16 cellular contexts compared by ENCODE assay signal in genomic region chr10:118958559-118958958, GRCh38.
A peak's percentile ranks its signal among the peaks of the same experiment; 100 is the strongest.
DNase-seq lines count a peak whose midpoint lies in the region; ATAC-seq, FAIRE-seq and TF ChIP-seq lines count a peak whose summit lies in the region.
"Had no signal": no experiment of that assay in that cellular context is flagged by ENCODE, and none has a peak within 500 bp of the region (broad histone marks: within the 10 kb centered on the region; RNA-seq: fewer than 3 reads in every experiment).

No MANE protein-coding gene starts in this region.

- no peak for TF ChIP-seq EP300 in A549 (IDR thresholded peaks at IDR 0.05)

- peaks cover 16% of the 10 kb centered on the region for H3K4me1 Mint-ChIP-seq in Caco-2 (ENCODE audit: low read depth, unreplicated experiment)
- peaks cover 3% of the 10 kb centered on the region for H3K4me1 Mint-ChIP-seq in progenitor cell of endocrine pancreas (ENCODE audit: low read depth)

- H3K27me3 Mint-ChIP-seq in Caco-2 (ENCODE audit: insufficient read depth, unreplicated experiment) (no peaks in the 10 kb centered on the region), progenitor cell of endocrine pancreas (no peaks in the 10 kb centered on the region)

- ATAC-seq in A549 = no peak
- ATAC-seq: CD8-positive, alpha-beta T cell had no signal

- TF ChIP-seq CTCF in A549 (IDR thresholded peaks at IDR 0.05) (no peak), Caco-2 (IDR thresholded peaks at IDR 0.05; ENCODE audit: insufficient read depth in 1 of 2, low read depth in 1 of 2, low read length in 1 of 2, severe bottlenecking in 1 of 2, unreplicated experiment in 1 of 2) (no peak), RWPE1 (conservative IDR thresholded peaks at IDR 0.05; ENCODE audit: low read depth) (no peak), progenitor cell of endocrine pancreas (IDR thresholded peaks at IDR 0.05; ENCODE audit: unreplicated experiment) (no peak), A673 (conservative IDR thresholded peaks at IDR 0.05; ENCODE audit: low read depth, low read length) (no peak)

- no TSS peak for BruUV-seq in Caco-2 (replicated peaks; lab: Mats Ljungman, UMichigan)
- BruUV-seq in A673 (replicated peaks; lab: Mats Ljungman, UMichigan) = no TSS peak

- no peak for TF ChIP-seq POLR2A in A549 (IDR thresholded peaks at IDR 0.05; ENCODE audit: low read length)

- 93% methylated on average over 5 of the region's 5 CpGs for WGBS in A549 (ENCODE audit: missing lambda C conversion rate)

- H3K9me3 Mint-ChIP-seq in Caco-2 (ENCODE audit: unreplicated experiment) = no peaks in the 10 kb centered on the region
- no peaks in the 10 kb centered on the region for H3K9me3 Mint-ChIP-seq in progenitor cell of endocrine pancreas (ENCODE audit: low read depth)
- H3K9me3 Mint-ChIP-seq: CD8-positive, alpha-beta T cell had no signal

- H3K9me3 ChIP-seq in A549 (no peaks in the 10 kb centered on the region), Caco-2 (no peaks in the 10 kb centered on the region), A673 (ENCODE audit: low read depth, low read length, poor library complexity, severe bottlenecking) (no peaks in the 10 kb centered on the region)
- H3K9me3 ChIP-seq: BE2C, HAP-1, SJCRH30 had no signal

- no peaks in the 10 kb centered on the region for H3K36me3 Mint-ChIP-seq in Caco-2 (ENCODE audit: insufficient read depth, unreplicated experiment)
- H3K36me3 Mint-ChIP-seq in progenitor cell of endocrine pancreas (ENCODE audit: insufficient read depth) = no peaks in the 10 kb centered on the region
- H3K36me3 Mint-ChIP-seq: CD8-positive, alpha-beta T cell had no signal

- H3K4me2 ChIP-seq in A549 = peak overlapping the region; percentile 72

- CTCF ChIA-PET in A549 (lab: Yijun Ruan, JAX) (no interaction called here), Caco-2 (lab: Charles Lee) (no interaction called here), RWPE1 (lab: Yijun Ruan, JAX) (no interaction called here), A673 (lab: Charles Lee) (no interaction called here)

- POLR2A ChIA-PET in A549 (lab: Yijun Ruan, JAX) = no interaction called here
- POLR2A ChIA-PET in Caco-2 (lab: Charles Lee) = interaction anchor here (0.6 kb wide), 1 partner anchor 11 kb away, joined by 4 read pairs; no protein-coding TSS in a partner anchor
- POLR2A ChIA-PET in RWPE1 (lab: Yijun Ruan, JAX; ENCODE audit: low non-redundant PET) = no interaction called here
- POLR2A ChIA-PET in A673 (lab: Charles Lee; ENCODE audit: low non-redundant PET) = no interaction called here

- peak overlapping the region; percentile 55 for H3K27ac Mint-ChIP-seq in Caco-2 (ENCODE audit: unreplicated experiment)
- H3K27ac Mint-ChIP-seq in progenitor cell of endocrine pancreas = peak overlapping the region; percentile 24
- H3K27ac Mint-ChIP-seq: CD8-positive, alpha-beta T cell had no signal

- H3K4me1 ChIP-seq in A549 (peaks cover 34% of the 10 kb centered on the region), Caco-2 (peaks cover 24% of the 10 kb centered on the region), A673 (ENCODE audit: insufficient read depth, low read length, poor library complexity, severe bottlenecking) (no peaks in the 10 kb centered on the region)
- H3K4me1 ChIP-seq: BE2C, HAP-1 had no signal

- intact Hi-C loops in Caco-2 (cut with micrococcal nuclease; ENCODE audit: unreplicated experiment) (no loop called here), A673 (cut with micrococcal nuclease; ENCODE audit: unreplicated experiment) (no loop called here)

- H3K27me3 ChIP-seq in Caco-2 (replicated peaks; ENCODE audit: control insufficient read depth, insufficient read depth, low read length) (no peaks in the 10 kb centered on the region), A673 (replicated peaks; ENCODE audit: insufficient read depth, low read depth, low read length, poor library complexity) (no peaks in the 10 kb centered on the region)
- H3K27me3 ChIP-seq: BE2C, SJCRH30 had no signal

- FAIRE-seq in A549 (lab: Jason Lieb, UNC) = no peak

- H3K27ac ChIP-seq in A549 (peak overlapping the region; percentile 88), RWPE1 (peak overlapping the region; percentile 65), A673 (ENCODE audit: low read depth, low read length, poor library complexity, severe bottlenecking) (no peak overlapping the region)
- H3K27ac ChIP-seq: SJCRH30 had no signal

- no peak for TF ChIP-seq RAD21 in A549 (conservative IDR thresholded peaks at IDR 0.05 in 1 of 2, IDR thresholded peaks at IDR 0.05 in 1 of 2)

- H3K4me3 Mint-ChIP-seq in Caco-2 (ENCODE audit: unreplicated experiment) = no peak overlapping the region
- no peak overlapping the region for H3K4me3 Mint-ChIP-seq in progenitor cell of endocrine pancreas (ENCODE audit: low read depth)
- H3K4me3 Mint-ChIP-seq: CD8-positive, alpha-beta T cell had no signal

- H3K36me3 ChIP-seq in Caco-2 (ENCODE audit: control insufficient read depth, insufficient read depth, low read length) (no peaks in the 10 kb centered on the region), A673 (ENCODE audit: insufficient read depth, low read length, poor library complexity, severe bottlenecking) (no peaks in the 10 kb centered on the region)
- H3K36me3 ChIP-seq: BE2C, HAP-1, SJCRH30 had no signal

- H3K4me3 ChIP-seq in A549 (no peak overlapping the region), Caco-2 (ENCODE audit: low read depth, low read length) (no peak overlapping the region), A673 (ENCODE audit: low read depth, low read length, poor library complexity, severe bottlenecking) (no peak overlapping the region)
- H3K4me3 ChIP-seq: HAP-1, SJCRH30 had no signal

- DNase-seq in A549 (ENCODE audit: low read depth in 1 of 2, low spot score in 1 of 2) = no peak
- no peak for DNase-seq in Caco-2
- no peak for DNase-seq in RWPE1 (ENCODE audit: low spot score)
- DNase-seq in progenitor cell of endocrine pancreas (ENCODE audit: low spot score, unreplicated experiment) = no peak
- DNase-seq in COLO829 (ENCODE audit: low spot score) = no peak
- DNase-seq in activated CD4-positive, alpha-beta T cell treated with anti-CD3 and anti-CD28 coated beads, Interleukin-2, amount 50 U/mL, for 4 hours = no peak
- DNase-seq in A673 (ENCODE audit: low spot score) = no peak
- DNase-seq: BE2C, DMS79 treated with DMSO at 0.1 percent for 48 hours, NCI-H1417, NCI-H187 treated with DMSO at 0.1 percent for 48 hours, NCI-H2171, NCI-H446 had no signal

TF ChIP-seq in A549, 52 proteins besides CTCF, POLR2A, EP300 and RAD21:
- TF ChIP-seq ZC3H11A (IDR thresholded peaks at IDR 0.05) (no peak), FOSL2 (IDR thresholded peaks at IDR 0.05) (no peak), FOSL2 (CRISPR knock-in tag; IDR thresholded peaks at IDR 0.05) (no peak), POLR2AphosphoS2 (conservative IDR thresholded peaks at IDR 0.05; ENCODE audit: low read length) (no peak), NR3C1 (IDR thresholded peaks at IDR 0.05) (no peak), CBX8 (IDR thresholded peaks at IDR 0.05) (no peak), TFCP2L1 (CRISPR knock-in tag; IDR thresholded peaks at IDR 0.05) (no peak), HES2 (IDR thresholded peaks at IDR 0.05) (no peak), ZNF302 (CRISPR knock-in tag; IDR thresholded peaks at IDR 0.05) (no peak)
- TF ChIP-seq, protein P1, sequence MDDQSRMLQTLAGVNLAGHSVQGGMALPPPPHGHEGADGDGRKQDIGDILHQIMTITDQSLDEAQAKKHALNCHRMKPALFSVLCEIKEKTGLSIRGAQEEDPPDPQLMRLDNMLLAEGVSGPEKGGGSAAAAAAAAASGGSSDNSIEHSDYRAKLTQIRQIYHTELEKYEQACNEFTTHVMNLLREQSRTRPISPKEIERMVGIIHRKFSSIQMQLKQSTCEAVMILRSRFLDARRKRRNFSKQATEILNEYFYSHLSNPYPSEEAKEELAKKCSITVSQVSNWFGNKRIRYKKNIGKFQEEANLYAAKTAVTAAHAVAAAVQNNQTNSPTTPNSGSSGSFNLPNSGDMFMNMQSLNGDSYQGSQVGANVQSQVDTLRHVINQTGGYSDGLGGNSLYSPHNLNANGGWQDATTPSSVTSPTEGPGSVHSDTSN (IDR thresholded peaks at IDR 0.05) = no peak
TF ChIP-seq in A549: peak in this region for 0.
